10 cellular contexts compared by ENCODE assay signal in the genomic region with DNA sequence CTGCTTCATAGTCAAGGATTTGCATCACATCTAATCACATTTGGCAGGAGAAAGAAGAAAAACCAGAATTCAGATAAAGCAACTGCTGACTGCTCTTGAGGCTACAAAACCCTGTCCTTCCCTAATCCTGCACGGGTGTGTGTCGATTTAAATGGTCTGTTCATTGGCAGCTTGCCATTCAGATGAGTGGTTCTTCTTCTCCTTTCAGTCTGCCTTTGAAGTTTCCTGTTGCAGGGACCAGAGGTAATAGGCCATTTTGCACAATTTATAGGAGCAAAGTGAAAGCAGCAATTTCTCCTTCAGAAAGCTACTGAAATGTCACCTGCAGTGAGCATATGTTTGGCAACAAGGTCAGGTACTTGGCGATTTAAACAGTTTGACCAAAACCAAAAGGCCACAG.
A peak's percentile ranks its signal among the peaks of the same experiment; 100 is the strongest.
DNase-seq lines count a peak whose midpoint lies in the region; ATAC-seq, FAIRE-seq and TF ChIP-seq lines count a peak whose summit lies in the region.
"Had no signal": no experiment of that assay in that cellular context is flagged by ENCODE, and none has a peak within 500 bp of the region (broad histone marks: within the 10 kb centered on the region; RNA-seq: fewer than 3 reads in every experiment).

No MANE protein-coding gene starts in this region.

- H3K27ac ChIP-seq in mammary epithelial cell (ENCODE audit: insufficient read depth, low read depth, low read length): no peak overlapping the region
- H3K27ac ChIP-seq in small intestine (ENCODE audit: low read depth in 1 of 2, low read length in 1 of 2): no peak overlapping the region
- no peak overlapping the region for H3K27ac ChIP-seq in mesendoderm (ENCODE audit: low read depth, low read length)

- H3K9me3 ChIP-seq in mammary epithelial cell (replicated peaks; ENCODE audit: insufficient read depth, low read length): no peaks in the 10 kb centered on the region
- H3K9me3 ChIP-seq in small intestine (ENCODE audit: control insufficient read depth, low read depth): no peaks in the 10 kb centered on the region
- H3K9me3 ChIP-seq: upper lobe of left lung had no signal

- H3K4me2 ChIP-seq in mammary epithelial cell (ENCODE audit: insufficient read depth, low read depth, low read length) (no peak overlapping the region), mesendoderm (ENCODE audit: low read length) (no peak overlapping the region)

- no peaks in the 10 kb centered on the region for H4K20me1 ChIP-seq in mammary epithelial cell (ENCODE audit: insufficient read depth, low read length)

- no peak overlapping the region for H4K5ac ChIP-seq in mesendoderm (ENCODE audit: low read length)

- CTCF ChIA-PET in mammary epithelial cell (lab: Charles Lee; ENCODE audit: low non-redundant PET): interaction anchor here (0.6 kb wide), 1 partner anchor 128 kb away, joined by 3 read pairs; no protein-coding TSS in a partner anchor

- WGBS in mammary epithelial cell (ENCODE audit: low coverage, missing lambda C conversion rate): 24% methylated on average over 3 of the region's 3 CpGs
- 6 to 23% (median 13%) methylated on average over 3 of the region's 3 CpGs for WGBS in small intestine, 3 donors
- no CpG with 5 or more reads among the region's 3 CpGs for WGBS in mesendoderm (ENCODE audit: extremely low coverage, insufficient coverage, low lambda C conversion rate)

- H4K8ac ChIP-seq in mesendoderm (ENCODE audit: low read depth, low read length): no peak overlapping the region

- no peak overlapping the region for H2BK15ac ChIP-seq in mesendoderm (replicated peaks; ENCODE audit: low read depth)

- H2AK5ac ChIP-seq in mesendoderm (ENCODE audit: low read length): no peak overlapping the region

- H3K4me3 ChIP-seq in mammary epithelial cell (replicated peaks in 1 of 3; ENCODE audit: insufficient read depth in 1 of 3, low read depth in 2 of 3, low read length in 3 of 3) (no peak overlapping the region), small intestine (ENCODE audit: low read depth in 1 of 2, low read length in 2 of 2) (no peak overlapping the region), mesendoderm (ENCODE audit: low read length) (no peak overlapping the region)
- H3K4me3 ChIP-seq: upper lobe of left lung had no signal

- no peak overlapping the region for H2BK120ac ChIP-seq in mesendoderm (ENCODE audit: low read depth, low read length)

- no peak overlapping the region for H3K4ac ChIP-seq in mesendoderm (ENCODE audit: low read depth, low read length)

- TF ChIP-seq CTCF in mammary epithelial cell (conservative IDR thresholded peaks at IDR 0.05 in 1 of 2, IDR thresholded peaks at IDR 0.05 in 1 of 2; ENCODE audit: extremely low read depth in 1 of 2, insufficient read depth in 1 of 2, low read depth in 1 of 2, low read length in 2 of 2): no peak
- no peak for TF ChIP-seq CTCF in GM13977 (IDR thresholded peaks at IDR 0.05; ENCODE audit: extremely low read depth, insufficient read depth, missing control alignments)

- H3K9ac ChIP-seq in mammary epithelial cell (ENCODE audit: insufficient read depth, low read length): no peak overlapping the region
- H3K9ac ChIP-seq in mesendoderm (ENCODE audit: low read length): no peak overlapping the region

- H3K18ac ChIP-seq in mesendoderm (ENCODE audit: low read length): no peak overlapping the region

- no peak for FAIRE-seq in small intestine (lab: Jason Lieb, UNC)

- H3K79me1 ChIP-seq in mesendoderm (ENCODE audit: low read length): no peaks in the 10 kb centered on the region

- H3K4me1 ChIP-seq in mammary epithelial cell (ENCODE audit: insufficient read depth, low read length) (no peaks in the 10 kb centered on the region), small intestine (ENCODE audit: control insufficient read depth in 2 of 2, insufficient read depth in 1 of 2, low read depth in 1 of 2, low read length in 1 of 2) (no peaks in the 10 kb centered on the region), mesendoderm (ENCODE audit: control insufficient read depth, low read depth, low read length) (no peaks in the 10 kb centered on the region)

- DNase-seq in NCI-H526 (lab: John Stamatoyannopoulos, UW): peak; percentile 8 to 22
- no peak for DNase-seq in NCI-H526 treated with DMSO at 0.1 percent for 48 hours (lab: John Stamatoyannopoulos, UW)
- DNase-seq in NCI-H524 (lab: John Stamatoyannopoulos, UW): peak; percentile 80 to 90
- DNase-seq in mammary epithelial cell: peak; percentile 8
- peak; percentile 1 for DNase-seq in small intestine
- DNase-seq in mesendoderm: no peak
- no peak for DNase-seq in GM13977 (ENCODE audit: low spot score)
- DNase-seq: stimulated activated CD4-positive, alpha-beta T cell treated with anti-CD3 and anti-CD28 coated beads, Interleukin-15, amount 100 ng/mL, for 24 hours had no signal

- no peak for ATAC-seq in GM21381 (IDR thresholded peaks at IDR 0.05; ENCODE audit: unreplicated experiment)

- H3K79me2 ChIP-seq in mammary epithelial cell (ENCODE audit: insufficient read depth, low read length): no peaks in the 10 kb centered on the region
- H3K79me2 ChIP-seq in mesendoderm (ENCODE audit: control insufficient read depth, insufficient read depth, low read length): no peaks in the 10 kb centered on the region

- H3K27me3 ChIP-seq in mammary epithelial cell (ENCODE audit: insufficient read depth, low read length) (no peaks in the 10 kb centered on the region), small intestine (ENCODE audit: control insufficient read depth in 2 of 2, insufficient read depth in 2 of 2, low read length in 2 of 2) (no peaks in the 10 kb centered on the region), mesendoderm (ENCODE audit: insufficient read depth, low read length, poor library complexity) (no peaks in the 10 kb centered on the region)
- H3K27me3 ChIP-seq: upper lobe of left lung had no signal

- H2BK5ac ChIP-seq in mesendoderm (ENCODE audit: low read length): no peak overlapping the region

- dilution Hi-C loops in mammary epithelial cell (cut with HindIII; ENCODE audit: low sequenced_read_pairs): no loop called here

- H3K56ac ChIP-seq in mesendoderm (ENCODE audit: low read length): no peak overlapping the region

- intact Hi-C loops in mammary epithelial cell (cut with micrococcal nuclease): no loop called here

- H2AFZ ChIP-seq in mammary epithelial cell (ENCODE audit: low read depth, low read length): no peak overlapping the region

- no peaks in the 10 kb centered on the region for H3K36me3 ChIP-seq in mammary epithelial cell (ENCODE audit: insufficient read depth, low read length)
- no peaks in the 10 kb centered on the region for H3K36me3 ChIP-seq in small intestine (ENCODE audit: control insufficient read depth in 2 of 2, insufficient read depth in 2 of 2, low read length in 2 of 2)
- no peaks in the 10 kb centered on the region for H3K36me3 ChIP-seq in mesendoderm (ENCODE audit: control insufficient read depth, insufficient read depth, low read length)
- H3K36me3 ChIP-seq: upper lobe of left lung had no signal

- in situ Hi-C loops in mammary epithelial cell (cut with MboI; ENCODE audit: low sequenced_read_pairs in 2 of 2): no loop called here
- in situ Hi-C loops in GM13977 (cut with MboI; ENCODE audit: low pct_unique_long_range_greater_than_20kb, low sequenced_read_pairs, unreplicated experiment): no loop called here

- H3K23ac ChIP-seq in mesendoderm (ENCODE audit: low read length): no peak overlapping the region

- BruUV-seq in mammary epithelial cell (replicated peaks; lab: Mats Ljungman, UMichigan): no TSS peak

Comparison
In these comparisons a context has a peak if more than half of its experiments do, and no peak if none do; other contexts are left out.
1. DNase-seq: peak in NCI-H526 (2 of 2), NCI-H524 (2 of 2), mammary epithelial cell (single experiment) and small intestine (single experiment); none in NCI-H526 treated with DMSO at 0.1 percent for 48 hours (single experiment), mesendoderm (single experiment) and GM13977 (single experiment).